In genomic region chr12:109092484-109093021, GRCh38 we compare ENCODE assay signal across 8 cellular contexts. TPM values are rescaled to one million over a fixed set of nuclear protein-coding genes. Genes with fewer than 3 reads are reported as not detected.
A peak's percentile ranks its signal among the peaks of the same experiment; 100 is the strongest.
DNase-seq lines count a peak whose midpoint lies in the region; ATAC-seq, FAIRE-seq and TF ChIP-seq lines count a peak whose summit lies in the region.

No MANE protein-coding gene starts in this region.

- peaks cover 14% of the 10 kb centered on the region for H3K36me3 Mint-ChIP-seq in activated T-cell treated with anti-CD3 and anti-CD28 coated beads, Interleukin-2, amount 50 U/mL, for 4 hours (ENCODE audit: insufficient read depth)
- peaks cover 13 to 16% of the 10 kb centered on the region in 2 donors for H3K36me3 Mint-ChIP-seq in activated naive CD4-positive, alpha-beta T cell treated with anti-CD3 and anti-CD28 coated beads, Interleukin-2, amount 50 U/mL, for 72 hours
- peaks cover 4% of the 10 kb centered on the region for H3K36me3 Mint-ChIP-seq in type B pancreatic cell

- no peaks in the 10 kb centered on the region for H4K20me1 ChIP-seq in HepG2 (ENCODE audit: insufficient read depth, low read length)

- ATAC-seq in activated T-cell treated with anti-CD3 and anti-CD28 coated beads, Interleukin-2, amount 50 U/mL, for 4 hours = no peak
- no peak for ATAC-seq in activated naive CD4-positive, alpha-beta T cell treated with anti-CD3 and anti-CD28 coated beads, Interleukin-2, amount 50 U/mL, for 72 hours
- ATAC-seq in HepG2 = no peak

- intact Hi-C loops in HepG2 (cut with micrococcal nuclease; ENCODE audit: unreplicated experiment) = loop anchor here (1.0 to 10.0 kb wide), 3 partner anchors 40 to 428 kb away; partner anchors contain the start of gene USP30

- peak overlapping the region; percentile 71 for H2AFZ ChIP-seq in HepG2 (ENCODE audit: low read length)

- peaks cover 66% of the 10 kb centered on the region for H3K4me1 ChIP-seq in HepG2 (ENCODE audit: insufficient read depth, low read length)

- FAIRE-seq in HepG2 (lab: Jason Lieb, UNC) = no peak

- POLR2A ChIA-PET in HepG2 (lab: Yijun Ruan, JAX) = interaction anchor here (0.8 to 1.4 kb wide), 4 partner anchors 8 to 40 kb away, joined by 3 to 4 read pairs (median 4); partner anchors contain the start of gene USP30

- CTCF ChIA-PET in HepG2 (lab: Yijun Ruan, JAX; ENCODE audit: low intra/inter-chr PET ratio, low total read pairs) = interaction anchor here (1.1 to 1.9 kb wide), 3 partner anchors 22 to 208 kb away, joined by 3 to 10 read pairs (median 7); no protein-coding TSS in a partner anchor

- TF ChIP-seq CTCF in HepG2 (CRISPR knock-in tag; IDR thresholded peaks at IDR 0.05) = no peak
- no peak for TF ChIP-seq CTCF in type B pancreatic cell (conservative IDR thresholded peaks at IDR 0.05)

- H3K4me1 Mint-ChIP-seq in activated T-cell treated with anti-CD3 and anti-CD28 coated beads, Interleukin-2, amount 50 U/mL, for 4 hours (ENCODE audit: low read depth) = peaks cover 33% of the 10 kb centered on the region
- H3K4me1 Mint-ChIP-seq in type B pancreatic cell (ENCODE audit: unreplicated experiment) = peaks cover 21% of the 10 kb centered on the region

- H3K9me3 Mint-ChIP-seq in activated T-cell treated with anti-CD3 and anti-CD28 coated beads, Interleukin-2, amount 50 U/mL, for 4 hours = no peaks in the 10 kb centered on the region
- H3K9me3 Mint-ChIP-seq in activated naive CD4-positive, alpha-beta T cell treated with anti-CD3 and anti-CD28 coated beads, Interleukin-2, amount 50 U/mL, for 72 hours = no peaks in the 10 kb centered on the region
- no peaks in the 10 kb centered on the region for H3K9me3 Mint-ChIP-seq in type B pancreatic cell

- no TSS peak for BruUV-seq in HepG2 (replicated peaks; lab: Mats Ljungman, UMichigan)

- H3K9ac ChIP-seq in HepG2 (ENCODE audit: insufficient read depth, low read depth, low read length) = peak overlapping the region; percentile 63

- H3K9me3 ChIP-seq in HepG2 (ENCODE audit: low read length) = no peaks in the 10 kb centered on the region

- H3K27me3 Mint-ChIP-seq in activated T-cell treated with anti-CD3 and anti-CD28 coated beads, Interleukin-2, amount 50 U/mL, for 4 hours (ENCODE audit: low read depth) = no peaks in the 10 kb centered on the region
- no peaks in the 10 kb centered on the region for H3K27me3 Mint-ChIP-seq in type B pancreatic cell

- H3K36me3 ChIP-seq in HepG2 (replicated peaks in 1 of 2; ENCODE audit: control insufficient read depth in 1 of 2, insufficient read depth in 2 of 2, low read length in 2 of 2) = peaks cover 6 to 18% of the 10 kb centered on the region in 2 experiments; a peak in 4 of 5 replicates

- H3K27ac ChIP-seq in HepG2 (ENCODE audit: extremely low read length, insufficient read depth, low read length) = peak overlapping the region; percentile 52

- in situ Hi-C loops in HepG2 (cut with HindIII; ENCODE audit: extremely low pct_ligation_motif_present, low pct_unique_long_range_greater_than_20kb) = loop anchor here (5.0 to 10.0 kb wide), 2 partner anchors 140 to 208 kb away; partner anchors contain the start of gene DAO

- H3K4me3 Mint-ChIP-seq in activated T-cell treated with anti-CD3 and anti-CD28 coated beads, Interleukin-2, amount 50 U/mL, for 4 hours = peak overlapping the region; percentile 87
- H3K4me3 Mint-ChIP-seq in type B pancreatic cell = peak overlapping the region; percentile 92

- 61% methylated on average over 6 of the region's 6 CpGs for WGBS in HepG2 (ENCODE audit: low lambda C conversion rate)

- peak overlapping the region; percentile 90 for H3K4me2 ChIP-seq in HepG2 (ENCODE audit: low read depth, low read length)

- no peaks in the 10 kb centered on the region for H3K27me3 ChIP-seq in HepG2 (ENCODE audit: control insufficient read depth in 1 of 2, insufficient read depth in 2 of 2, low read length in 2 of 2)

- TF ChIP-seq POLR2A in HepG2 (IDR thresholded peaks at IDR 0.05; ENCODE audit: insufficient read depth in 1 of 2, low read depth in 2 of 2, low read length in 2 of 2) = no peak

- H3K27ac Mint-ChIP-seq in activated naive CD4-positive, alpha-beta T cell treated with anti-CD3 and anti-CD28 coated beads, Interleukin-2, amount 50 U/mL, for 72 hours = peak overlapping the region; percentile 93
- H3K27ac Mint-ChIP-seq in type B pancreatic cell = peak overlapping the region; percentile 90

- no peak for TF ChIP-seq RAD21 in HepG2 (CRISPR knock-in tag; IDR thresholded peaks at IDR 0.05)

- DNase-seq in activated T-cell treated with anti-CD3 and anti-CD28 coated beads, Interleukin-2, amount 50 U/mL, for 4 hours = no peak
- no peak for DNase-seq in activated T-cell treated with anti-CD3 and anti-CD28 coated beads, Interleukin-2, amount 50 U/mL, for 1 hour
- no peak for DNase-seq in activated naive CD4-positive, alpha-beta T cell treated with anti-CD3 and anti-CD28 coated beads, Interleukin-2, amount 50 U/mL, for 72 hours (ENCODE audit: low spot score in 2 of 2)
- no peak for DNase-seq in HepG2 (ENCODE audit: low spot score)
- DNase-seq in type B pancreatic cell (ENCODE audit: extremely low spot score, unreplicated experiment) = peak; percentile 49
- DNase-seq in cerebellum (ENCODE audit: low spot score) = no peak
- DNase-seq in NK-92 (lab: John Stamatoyannopoulos, UW; ENCODE audit: unreplicated experiment) = no peak
- no peak for DNase-seq in stimulated activated naive CD4-positive, alpha-beta T cell (lab: John Stamatoyannopoulos, UW)

- H3K79me2 ChIP-seq in HepG2 (ENCODE audit: insufficient read depth, low read length) = peaks cover 18% of the 10 kb centered on the region

- H3K4me3 ChIP-seq in HepG2 (replicated peaks in 1 of 3; ENCODE audit: insufficient read depth in 1 of 3, low read depth in 2 of 3, low read length in 3 of 3) = peak overlapping the region; percentile 25 to 66 (median 37)

- no peak for TF ChIP-seq EP300 in HepG2 (IDR thresholded peaks at IDR 0.05; ENCODE audit: low read depth in 2 of 2, low read length in 2 of 2)
- TF ChIP-seq EP300 in HepG2 (CRISPR knock-in tag; IDR thresholded peaks at IDR 0.05; ENCODE audit: borderline replicate concordance) = no peak

RNA-seq across cellular contexts. Expression of gene ALKBH2, which starts 0.7 kb away (rescaled TPM):
- total RNA-seq in activated T-cell treated with anti-CD3 and anti-CD28 coated beads, Interleukin-2, amount 50 U/mL, for 4 hours = 10 to 100 TPM; 59.8 to 73.2 (median 71.4) TPM
- 10 to 100 TPM; 32.7 to 33.9 TPM for total RNA-seq in activated naive CD4-positive, alpha-beta T cell treated with anti-CD3 and anti-CD28 coated beads, Interleukin-2, amount 50 U/mL, for 72 hours
- total RNA-seq in HepG2 (2016; rRNA removed; fragmentation: Illumina TruSeq; extraction: Trizol) = 40.5 and 46.7 TPM in 2 replicates
- 26.9 and 30.3 TPM in 2 replicates for total RNA-seq in HepG2 (2016; cell fraction: cytosol; rRNA removed; fragmentation: Illumina TruSeq; extraction: Trizol; ENCODE audit: low read depth)
- total RNA-seq in HepG2 (2016; cell fraction: insoluble cytoplasmic fraction; rRNA removed; fragmentation: Illumina TruSeq; extraction: Trizol) = 42.1 and 42.5 TPM in 2 replicates
- 25.3 and 29.0 TPM in 2 replicates for total RNA-seq in HepG2 (2016; cell fraction: membrane; rRNA removed; fragmentation: Illumina TruSeq; extraction: Trizol)
- total RNA-seq in HepG2 (2016; cell fraction: nucleus; rRNA removed; fragmentation: Illumina TruSeq; extraction: Trizol) = 31.4 and 33.2 TPM in 2 replicates
- polyA plus RNA-seq in HepG2 (2011; rRNA removed) = 19.2 and 21.0 TPM in 2 replicates
- polyA plus RNA-seq in HepG2 (2011; cell fraction: cytosol; rRNA removed) = 16.6 and 17.1 TPM in 2 replicates
- polyA plus RNA-seq in HepG2 (2011; cell fraction: nucleus; rRNA removed) = 34.1 and 41.7 TPM in 2 replicates
- polyA plus RNA-seq in HepG2 (2012) = 18.9 and 22.6 TPM in 2 replicates
- polyA plus RNA-seq in HepG2 (2016; cell fraction: cytosol; fragmentation: Illumina TruSeq; extraction: Trizol; ENCODE audit: low read depth) = 13.7 and 19.0 TPM in 2 replicates
- 40.3 and 40.9 TPM in 2 replicates for polyA plus RNA-seq in HepG2 (2016; cell fraction: insoluble cytoplasmic fraction; fragmentation: Illumina TruSeq; extraction: Trizol; ENCODE audit: low read depth)
- 18.2 and 23.2 TPM in 2 replicates for polyA plus RNA-seq in HepG2 (2016; cell fraction: membrane; fragmentation: Illumina TruSeq; extraction: Trizol; ENCODE audit: low read depth)
- 65.5 and 73.7 TPM in 2 replicates for polyA plus RNA-seq in HepG2 (2016; cell fraction: nucleus; fragmentation: Illumina TruSeq; extraction: Trizol; ENCODE audit: insufficient read depth, low read depth)
- 7.5 and 22.5 TPM in 2 replicates for polyA minus RNA-seq in HepG2 (2011; rRNA and poly(A)+ RNA removed; ENCODE audit: low replicate concordance)
- polyA minus RNA-seq in HepG2 (2011; cell fraction: cytosol; rRNA and poly(A)+ RNA removed) = 6.2 and 6.4 TPM in 2 replicates
- 6.6 and 10.9 TPM in 2 replicates for polyA minus RNA-seq in HepG2 (2011; cell fraction: nucleus; rRNA and poly(A)+ RNA removed)
- total RNA-seq in type B pancreatic cell (ENCODE audit: low replicate concordance) = 19.6 and 31.4 TPM in 2 replicates
- total RNA-seq in cerebellum = 15.9 TPM

RNA-seq across cellular contexts. Expression of gene UNG, which starts 4.8 kb away (rescaled TPM):
- 100 to 1,000 TPM in 2 of 3 donors, 10 to 100 TPM in 1; 91.9 to 134 (median 117) TPM for total RNA-seq in activated T-cell treated with anti-CD3 and anti-CD28 coated beads, Interleukin-2, amount 50 U/mL, for 4 hours
- 10 to 100 TPM; 49.3 to 74.9 TPM for total RNA-seq in activated naive CD4-positive, alpha-beta T cell treated with anti-CD3 and anti-CD28 coated beads, Interleukin-2, amount 50 U/mL, for 72 hours
- total RNA-seq in HepG2 (2016; rRNA removed; fragmentation: Illumina TruSeq; extraction: Trizol) (114 and 144 TPM in 2 replicates), type B pancreatic cell (ENCODE audit: low replicate concordance) (49.8 and 63.0 TPM in 2 replicates), cerebellum (22.5 TPM)
- total RNA-seq in HepG2 (2016; cell fraction: cytosol; rRNA removed; fragmentation: Illumina TruSeq; extraction: Trizol; ENCODE audit: low read depth) = 14.1 and 15.1 TPM in 2 replicates
- total RNA-seq in HepG2 (2016; cell fraction: insoluble cytoplasmic fraction; rRNA removed; fragmentation: Illumina TruSeq; extraction: Trizol) = 113 and 144 TPM in 2 replicates
- 42.9 and 44.0 TPM in 2 replicates for total RNA-seq in HepG2 (2016; cell fraction: membrane; rRNA removed; fragmentation: Illumina TruSeq; extraction: Trizol)
- 46.7 and 49.9 TPM in 2 replicates for total RNA-seq in HepG2 (2016; cell fraction: nucleus; rRNA removed; fragmentation: Illumina TruSeq; extraction: Trizol)
- polyA plus RNA-seq in HepG2 (2011; rRNA removed) = 20.5 and 23.3 TPM in 2 replicates
- 18.8 and 19.2 TPM in 2 replicates for polyA plus RNA-seq in HepG2 (2011; cell fraction: cytosol; rRNA removed)
- polyA plus RNA-seq in HepG2 (2011; cell fraction: nucleus; rRNA removed) = 9.4 and 9.6 TPM in 2 replicates
- polyA plus RNA-seq in HepG2 (2012) = 24.4 and 35.2 TPM in 2 replicates
- 11.6 and 12.8 TPM in 2 replicates for polyA plus RNA-seq in HepG2 (2016; cell fraction: cytosol; fragmentation: Illumina TruSeq; extraction: Trizol; ENCODE audit: low read depth)
- polyA plus RNA-seq in HepG2 (2016; cell fraction: insoluble cytoplasmic fraction; fragmentation: Illumina TruSeq; extraction: Trizol; ENCODE audit: low read depth) = 144 TPM in 2 replicates
- polyA plus RNA-seq in HepG2 (2016; cell fraction: membrane; fragmentation: Illumina TruSeq; extraction: Trizol; ENCODE audit: low read depth) = 28.5 and 28.6 TPM in 2 replicates
- polyA plus RNA-seq in HepG2 (2016; cell fraction: nucleus; fragmentation: Illumina TruSeq; extraction: Trizol; ENCODE audit: insufficient read depth, low read depth) = 65.0 and 67.4 TPM in 2 replicates
- 11.1 and 15.9 TPM in 2 replicates for polyA minus RNA-seq in HepG2 (2011; rRNA and poly(A)+ RNA removed; ENCODE audit: low replicate concordance)
- 11.2 and 14.4 TPM in 2 replicates for polyA minus RNA-seq in HepG2 (2011; cell fraction: cytosol; rRNA and poly(A)+ RNA removed)
- polyA minus RNA-seq in HepG2 (2011; cell fraction: nucleus; rRNA and poly(A)+ RNA removed) = 6.8 and 7.1 TPM in 2 replicates

RNA-seq across cellular contexts. Expression of gene ACACB, which starts 23.8 kb away (rescaled TPM):
- 1 to 10 TPM; 1.6 to 4.5 (median 3.8) TPM for total RNA-seq in activated T-cell treated with anti-CD3 and anti-CD28 coated beads, Interleukin-2, amount 50 U/mL, for 4 hours
- total RNA-seq in activated naive CD4-positive, alpha-beta T cell treated with anti-CD3 and anti-CD28 coated beads, Interleukin-2, amount 50 U/mL, for 72 hours = 10 to 100 TPM; 13.4 to 23.7 TPM
- total RNA-seq in HepG2 (2016; rRNA removed; fragmentation: Illumina TruSeq; extraction: Trizol) (6.0 and 8.6 TPM in 2 replicates), type B pancreatic cell (ENCODE audit: low replicate concordance) (14.6 and 22.7 TPM in 2 replicates), cerebellum (12.3 TPM)
- total RNA-seq in HepG2 (2016; cell fraction: cytosol; rRNA removed; fragmentation: Illumina TruSeq; extraction: Trizol; ENCODE audit: low read depth) = 3.7 and 5.2 TPM in 2 replicates
- 4.7 and 10.3 TPM in 2 replicates for total RNA-seq in HepG2 (2016; cell fraction: insoluble cytoplasmic fraction; rRNA removed; fragmentation: Illumina TruSeq; extraction: Trizol)
- total RNA-seq in HepG2 (2016; cell fraction: membrane; rRNA removed; fragmentation: Illumina TruSeq; extraction: Trizol) = 4.2 and 5.9 TPM in 2 replicates
- total RNA-seq in HepG2 (2016; cell fraction: nucleus; rRNA removed; fragmentation: Illumina TruSeq; extraction: Trizol) = 14.3 and 17.9 TPM in 2 replicates
- polyA plus RNA-seq in HepG2 (2011; rRNA removed) = 6.2 and 6.4 TPM in 2 replicates
- polyA plus RNA-seq in HepG2 (2011; cell fraction: cytosol; rRNA removed) = 3.4 and 4.6 TPM in 2 replicates
- 18.8 and 19.2 TPM in 2 replicates for polyA plus RNA-seq in HepG2 (2011; cell fraction: nucleus; rRNA removed)
- 4.3 and 4.9 TPM in 2 replicates for polyA plus RNA-seq in HepG2 (2012)
- polyA plus RNA-seq in HepG2 (2016; cell fraction: cytosol; fragmentation: Illumina TruSeq; extraction: Trizol; ENCODE audit: low read depth) = 0.51 TPM in 2 replicates
- 3.6 and 4.3 TPM in 2 replicates for polyA plus RNA-seq in HepG2 (2016; cell fraction: insoluble cytoplasmic fraction; fragmentation: Illumina TruSeq; extraction: Trizol; ENCODE audit: low read depth)
- 1.0 and 1.2 TPM in 2 replicates for polyA plus RNA-seq in HepG2 (2016; cell fraction: membrane; fragmentation: Illumina TruSeq; extraction: Trizol; ENCODE audit: low read depth)
- 18.5 and 20.2 TPM in 2 replicates for polyA plus RNA-seq in HepG2 (2016; cell fraction: nucleus; fragmentation: Illumina TruSeq; extraction: Trizol; ENCODE audit: insufficient read depth, low read depth)
- 24.1 and 29.2 TPM in 2 replicates for polyA minus RNA-seq in HepG2 (2011; rRNA and poly(A)+ RNA removed; ENCODE audit: low replicate concordance)
- 5.0 and 5.1 TPM in 2 replicates for polyA minus RNA-seq in HepG2 (2011; cell fraction: cytosol; rRNA and poly(A)+ RNA removed)
- 23.6 and 44.9 TPM in 2 replicates for polyA minus RNA-seq in HepG2 (2011; cell fraction: nucleus; rRNA and poly(A)+ RNA removed)

RNA-seq across cellular contexts. Expression of gene USP30, which starts 40.2 kb away (rescaled TPM):
- 10 to 100 TPM in 1 of 3 donors, 1 to 10 TPM in 2; 5.6 to 11.5 (median 8.6) TPM for total RNA-seq in activated T-cell treated with anti-CD3 and anti-CD28 coated beads, Interleukin-2, amount 50 U/mL, for 4 hours
- total RNA-seq in activated naive CD4-positive, alpha-beta T cell treated with anti-CD3 and anti-CD28 coated beads, Interleukin-2, amount 50 U/mL, for 72 hours = 10 to 100 TPM; 10.4 to 21.0 TPM
- total RNA-seq in HepG2 (2016; rRNA removed; fragmentation: Illumina TruSeq; extraction: Trizol) (9.2 and 11.2 TPM in 2 replicates), type B pancreatic cell (ENCODE audit: low replicate concordance) (14.5 and 18.9 TPM in 2 replicates), cerebellum (21.3 TPM)
- total RNA-seq in HepG2 (2016; cell fraction: cytosol; rRNA removed; fragmentation: Illumina TruSeq; extraction: Trizol; ENCODE audit: low read depth) = 4.0 and 5.0 TPM in 2 replicates
- 8.1 and 8.9 TPM in 2 replicates for total RNA-seq in HepG2 (2016; cell fraction: insoluble cytoplasmic fraction; rRNA removed; fragmentation: Illumina TruSeq; extraction: Trizol)
- total RNA-seq in HepG2 (2016; cell fraction: membrane; rRNA removed; fragmentation: Illumina TruSeq; extraction: Trizol) = 7.5 and 7.6 TPM in 2 replicates
- 11.7 and 12.2 TPM in 2 replicates for total RNA-seq in HepG2 (2016; cell fraction: nucleus; rRNA removed; fragmentation: Illumina TruSeq; extraction: Trizol)
- 18.4 and 20.8 TPM in 2 replicates for polyA plus RNA-seq in HepG2 (2011; rRNA removed)
- polyA plus RNA-seq in HepG2 (2011; cell fraction: cytosol; rRNA removed) = 14.0 and 16.3 TPM in 2 replicates
- 29.7 and 38.3 TPM in 2 replicates for polyA plus RNA-seq in HepG2 (2011; cell fraction: nucleus; rRNA removed)
- polyA plus RNA-seq in HepG2 (2012) = 6.2 and 6.9 TPM in 2 replicates
- polyA plus RNA-seq in HepG2 (2016; cell fraction: cytosol; fragmentation: Illumina TruSeq; extraction: Trizol; ENCODE audit: low read depth) = 4.5 and 4.6 TPM in 2 replicates
- polyA plus RNA-seq in HepG2 (2016; cell fraction: insoluble cytoplasmic fraction; fragmentation: Illumina TruSeq; extraction: Trizol; ENCODE audit: low read depth) = 8.4 and 9.9 TPM in 2 replicates
- 6.2 and 6.8 TPM in 2 replicates for polyA plus RNA-seq in HepG2 (2016; cell fraction: membrane; fragmentation: Illumina TruSeq; extraction: Trizol; ENCODE audit: low read depth)
- polyA plus RNA-seq in HepG2 (2016; cell fraction: nucleus; fragmentation: Illumina TruSeq; extraction: Trizol; ENCODE audit: insufficient read depth, low read depth) = 19.9 and 21.4 TPM in 2 replicates
- polyA minus RNA-seq in HepG2 (2011; rRNA and poly(A)+ RNA removed; ENCODE audit: low replicate concordance) = 14.7 and 35.2 TPM in 2 replicates
- polyA minus RNA-seq in HepG2 (2011; cell fraction: cytosol; rRNA and poly(A)+ RNA removed) = 12.0 and 15.7 TPM in 2 replicates
- 9.8 and 15.7 TPM in 2 replicates for polyA minus RNA-seq in HepG2 (2011; cell fraction: nucleus; rRNA and poly(A)+ RNA removed)
